In genomic region chr19:54136086-54136863, GRCh38 we compare ENCODE assay signal across 1 cellular context.
TF ChIP-seq lines count a peak whose summit lies in the region.

No MANE protein-coding gene starts in this region.

TF ChIP-seq in GM23338, 12 proteins besides CTCF, POLR2A, EP300 and RAD21 (continued from another document):
- TF ChIP-seq ZNF462 (CRISPR knock-in tag; IDR thresholded peaks at IDR 0.05): no peak
TF ChIP-seq in GM23338: peak in this region for 0.
